8 cellular contexts compared by ENCODE assay signal in genomic region chr6:139126255-139126654, GRCh38. TPM values are rescaled to one million over a fixed set of nuclear protein-coding genes. Genes with fewer than 3 reads are reported as not detected.
DNase-seq lines count a peak whose midpoint lies in the region; ATAC-seq and TF ChIP-seq lines count a peak whose summit lies in the region.

No MANE protein-coding gene starts in this region.

- H3K4me3 ChIP-seq in AG04449 (ENCODE audit: low read depth, low read length) (no peak overlapping the region), HEK293 (ENCODE audit: low read depth, low read length) (no peak overlapping the region), hepatocyte (no peak overlapping the region)

- H3K9me2 ChIP-seq in hepatocyte (replicated peaks; ENCODE audit: insufficient read depth), result no peaks in the 10 kb centered on the region

- H4K20me1 ChIP-seq in hepatocyte (ENCODE audit: insufficient read depth, poor library complexity, severe bottlenecking), result no peaks in the 10 kb centered on the region

- no peaks in the 10 kb centered on the region for H3K27me3 Mint-ChIP-seq in activated CD8-positive, alpha-beta T cell treated with anti-CD3 and anti-CD28 coated beads, Interleukin-2, amount 10 ng/mL, durations not matched to agents 7 days and 5 days (ENCODE audit: low read depth)

- POLR2A ChIA-PET in AG04449 (lab: Yijun Ruan, JAX), result no interaction called here
- POLR2A ChIA-PET in HEK293 (lab: Yijun Ruan, JAX), result interaction anchor here (1.0 kb wide), 1 partner anchor 93 kb away, joined by 3 read pairs; no protein-coding TSS in a partner anchor
- POLR2A ChIA-PET in activated CD8-positive, alpha-beta T cell treated with anti-CD3 and anti-CD28 coated beads, Interleukin-2, amount 10 ng/mL, durations not matched to agents 7 days and 5 days (lab: Charles Lee), result interaction anchor here (0.7 to 2.5 kb wide), 9 partner anchors 8 to 248 kb away, joined by 3 to 23 read pairs (median 4); partner anchors contain the start of gene HECA

- peaks cover 45% of the 10 kb centered on the region for H3K4me1 Mint-ChIP-seq in activated CD8-positive, alpha-beta T cell treated with anti-CD3 and anti-CD28 coated beads, Interleukin-2, amount 10 ng/mL, durations not matched to agents 7 days and 5 days (ENCODE audit: low read depth)

- no peak overlapping the region for H2AFZ ChIP-seq in hepatocyte

- H3K27ac Mint-ChIP-seq in activated CD8-positive, alpha-beta T cell treated with anti-CD3 and anti-CD28 coated beads, Interleukin-2, amount 10 ng/mL, durations not matched to agents 7 days and 5 days, result peak overlapping the region; percentile 93

- TF ChIP-seq CTCF in AG04449 (IDR thresholded peaks at IDR 0.05; ENCODE audit: insufficient read depth, low read length, missing control alignments) (no peak), HEK293 (tag by site-specific recombination; IDR thresholded peaks at IDR 0.05) (no peak), hepatocyte (IDR thresholded peaks at IDR 0.05; ENCODE audit: poor library complexity) (no peak)

- TF ChIP-seq POLR2A in GM18505 (IDR thresholded peaks at IDR 0.05; ENCODE audit: borderline replicate concordance, extremely low read depth, insufficient read depth, insufficient read length), result no peak

- H3K79me2 ChIP-seq in hepatocyte, result no peaks in the 10 kb centered on the region

- DNase-seq in AG04449 (ENCODE audit: low read depth, low spot score) (peak; percentile 67), hepatocyte (ENCODE audit: low spot score) (no peak), NCI-H128 (lab: John Stamatoyannopoulos, UW; ENCODE audit: unreplicated experiment) (no peak), NCI-H526 (lab: John Stamatoyannopoulos, UW) (no peak)
- DNase-seq in activated CD8-positive, alpha-beta T cell treated with anti-CD3 and anti-CD28 coated beads, Interleukin-2, amount 10 ng/mL, durations not matched to agents 7 days and 5 days, result no peak

- H3K27me3 ChIP-seq in hepatocyte, result no peaks in the 10 kb centered on the region

- H3K9me3 Mint-ChIP-seq in activated CD8-positive, alpha-beta T cell treated with anti-CD3 and anti-CD28 coated beads, Interleukin-2, amount 10 ng/mL, durations not matched to agents 7 days and 5 days (ENCODE audit: insufficient read depth), result peaks cover under 1% of the 10 kb centered on the region

- H3K4me3 Mint-ChIP-seq in activated CD8-positive, alpha-beta T cell treated with anti-CD3 and anti-CD28 coated beads, Interleukin-2, amount 10 ng/mL, durations not matched to agents 7 days and 5 days, result no peak overlapping the region

- no peaks in the 10 kb centered on the region for H3K36me3 ChIP-seq in HEK293 (ENCODE audit: control insufficient read depth in 2 of 2, insufficient read depth in 1 of 2, low read length in 2 of 2)
- H3K36me3 ChIP-seq in hepatocyte (replicated peaks; ENCODE audit: insufficient read depth, low read depth), result no peaks in the 10 kb centered on the region

- CTCF ChIA-PET in AG04449 (lab: Yijun Ruan, JAX), result interaction anchor here (1.3 to 3.7 kb wide), 4 partner anchors 9 to 238 kb away, joined by 3 to 26 read pairs (median 4); no protein-coding TSS in a partner anchor
- CTCF ChIA-PET in HEK293 (lab: Yijun Ruan, JAX), result interaction anchor here (0.6 to 2.4 kb wide), 5 partner anchors 9 to 310 kb away, joined by 3 to 13 read pairs (median 6); no protein-coding TSS in a partner anchor
- CTCF ChIA-PET in activated CD8-positive, alpha-beta T cell treated with anti-CD3 and anti-CD28 coated beads, Interleukin-2, amount 10 ng/mL, durations not matched to agents 7 days and 5 days (lab: Charles Lee), result interaction anchor here (0.6 to 5.1 kb wide), 20 partner anchors 7 to 248 kb away, joined by 3 to 48 read pairs (median 8); partner anchors contain the start of genes CITED2, HECA and TXLNB

- no peak overlapping the region for H3K4me2 ChIP-seq in hepatocyte

- peaks cover 18% of the 10 kb centered on the region for H3K36me3 Mint-ChIP-seq in activated CD8-positive, alpha-beta T cell treated with anti-CD3 and anti-CD28 coated beads, Interleukin-2, amount 10 ng/mL, durations not matched to agents 7 days and 5 days (ENCODE audit: low read depth)

- peak; percentile 25 for ATAC-seq in activated CD8-positive, alpha-beta T cell treated with anti-CD3 and anti-CD28 coated beads, Interleukin-2, amount 10 ng/mL, durations not matched to agents 7 days and 5 days
- no peak for ATAC-seq in GM19395 (IDR thresholded peaks at IDR 0.05; ENCODE audit: unreplicated experiment)
- ATAC-seq in GM18505 (IDR thresholded peaks at IDR 0.05; ENCODE audit: unreplicated experiment), result no peak

- H3K4me1 ChIP-seq in HEK293 (ENCODE audit: control insufficient read depth, insufficient read depth, low read length) (peaks cover 3% of the 10 kb centered on the region), hepatocyte (ENCODE audit: insufficient read depth) (no peaks in the 10 kb centered on the region)

- WGBS in hepatocyte (ENCODE audit: low lambda C conversion rate, missing lambda C conversion rate), result 84% methylated on average over 3 of the region's 3 CpGs

- H3K27ac ChIP-seq in HEK293 (ENCODE audit: extremely low read depth, low read depth, low read length) (no peak overlapping the region), hepatocyte (peak overlapping the region; percentile 46)

- H3K9me3 ChIP-seq in HEK293 (ENCODE audit: control insufficient read depth, insufficient read depth, low read depth, low read length) (no peaks in the 10 kb centered on the region), hepatocyte (ENCODE audit: low read depth) (no peaks in the 10 kb centered on the region)

TF ChIP-seq in HEK293, 187 proteins besides CTCF, POLR2A, EP300 and RAD21:
- TF ChIP-seq ZNF214 (tag by site-specific recombination; IDR thresholded peaks at IDR 0.05; ENCODE audit: borderline replicate concordance), result no peak
- peak; percentile 52; the same call in 1 of the 2 replicates for TF ChIP-seq ZNF660 (tag by site-specific recombination; IDR thresholded peaks at IDR 0.05)
- TF ChIP-seq PRDM2 (tag by site-specific recombination; IDR thresholded peaks at IDR 0.05; ENCODE audit: borderline replicate concordance), result no peak
- no peak for TF ChIP-seq ZNF488 (tag by site-specific recombination; IDR thresholded peaks at IDR 0.05)
- TF ChIP-seq ZFHX2 (tag by site-specific recombination; conservative IDR thresholded peaks at IDR 0.05), result 0 out of 2 replicates have a peak, but pooled peaks have one; percentile 9

RNA-seq across cellular contexts. Expression of gene HECA, which starts 8.6 kb away (rescaled TPM):
- 10 to 100 TPM; 33.9 to 34.4 TPM for total RNA-seq in activated CD8-positive, alpha-beta T cell treated with anti-CD3 and anti-CD28 coated beads, Interleukin-2, amount 10 ng/mL, durations not matched to agents 7 days and 5 days
- 21.7 and 27.8 TPM in 2 replicates for total RNA-seq in hepatocyte
- 8.9 and 9.2 TPM in 2 replicates for polyA plus RNA-seq in hepatocyte
